Comparison of ENCODE assay signal across 22 cellular contexts in genomic region chr10:129085821-129086220, GRCh38.
"Had no signal": no experiment of that assay in that cellular context is flagged by ENCODE, and none has a peak within 500 bp of the region (broad histone marks: within the 10 kb centered on the region; RNA-seq: fewer than 3 reads in every experiment).

No MANE protein-coding gene starts in this region.

- H3K36me3 ChIP-seq: breast epithelium, Peyer's patch had no signal

- ATAC-seq: activated CD4-positive, alpha-beta T cell treated with anti-CD3 and anti-CD28 coated beads for 36 hours; activated T-helper 17 cell treated with anti-CD3 and anti-CD28 coated beads, Interleukin-2, amount 50 U/mL, for 72 hours had no signal

- H3K4me3 ChIP-seq: breast epithelium, Peyer's patch had no signal

- DNase-seq: activated CD4-positive, alpha-beta memory T cell treated with anti-CD3 and anti-CD28 coated beads, Interleukin-2, amount 10 ng/mL, durations not matched to agents 7 days and 5 days; activated CD4-positive, alpha-beta T cell treated with anti-CD3 and anti-CD28 coated beads for 36 hours; activated CD4-positive, alpha-beta T cell treated with anti-CD3 and anti-CD28 coated beads, Interleukin-2, amount 50 U/mL, for 1 hour; activated CD4-positive, CD25-positive, alpha-beta regulatory T cell; activated gamma-delta T cell; activated naive CD4-positive, alpha-beta T cell treated with anti-CD3 and anti-CD28 coated beads for 36 hours; activated T-cell treated with anti-CD3 and anti-CD28 coated beads for 4 hours; activated T-cell treated with anti-CD3 and anti-CD28 coated beads, Interleukin-2, amount 50 U/mL, for 48 hours; Kasumi-1; KBM-7; NCI-H1105 treated with DMSO at 0.1 percent for 48 hours; NCI-H1436 treated with DMSO at 0.1 percent for 48 hours; NCI-H187; NCI-H2081 treated with DMSO at 0.1 percent for 48 hours; NCI-H446; NCI-H524; Peyer's patch; SHP77 treated with DMSO at 0.1 percent for 48 hours; T1000 had no signal

- H3K27ac ChIP-seq: breast epithelium, Peyer's patch, VCaP had no signal

- H3K4me1 ChIP-seq: breast epithelium, Peyer's patch had no signal

- H3K27me3 ChIP-seq: breast epithelium, Peyer's patch had no signal
